Comparison of ENCODE assay signal across 11 cellular contexts in genomic region chr7:100642534-100642907, GRCh38. TPM values are rescaled to one million over a fixed set of nuclear protein-coding genes. Genes with fewer than 3 reads are reported as not detected.
DNase-seq lines count a peak whose midpoint lies in the region; ATAC-seq and TF ChIP-seq lines count a peak whose summit lies in the region.
"Had no signal": no experiment of that assay in that cellular context is flagged by ENCODE, and none has a peak within 500 bp of the region (broad histone marks: within the 10 kb centered on the region; RNA-seq: fewer than 3 reads in every experiment).

No MANE protein-coding gene starts in this region.

- no peak overlapping the region for H3K27ac ChIP-seq in IMR-90 (ENCODE audit: insufficient read depth, low read length)
- H3K27ac ChIP-seq in thyroid gland: no peak overlapping the region
- H3K27ac ChIP-seq: 22Rv1, neutrophil had no signal

- H2AK9ac ChIP-seq in IMR-90 (replicated peaks; ENCODE audit: low read depth, low read length, poor library complexity): no peak overlapping the region

- no peaks in the 10 kb centered on the region for H3K36me3 ChIP-seq in IMR-90 (ENCODE audit: control insufficient read depth, insufficient read depth, low read length)
- no peaks in the 10 kb centered on the region for H3K36me3 ChIP-seq in thyroid gland
- H3K36me3 ChIP-seq: neutrophil had no signal

- dilution Hi-C loops in IMR-90 (cut with HindIII; ENCODE audit: low sequenced_read_pairs, unreplicated experiment): no loop called here

- H3K4me1 ChIP-seq in IMR-90 (ENCODE audit: control insufficient read depth, insufficient read depth, low read length) (no peaks in the 10 kb centered on the region), thyroid gland (no peaks in the 10 kb centered on the region)

- peaks cover 4% of the 10 kb centered on the region for H3K27me3 Mint-ChIP-seq in activated T-cell treated with anti-CD3 and anti-CD28 coated beads, Interleukin-2, amount 50 U/mL, for 24 hours
- peaks cover 0 to 12% (median 0%) of the 10 kb centered on the region in 5 donors for H3K27me3 Mint-ChIP-seq in naive thymus-derived CD8-positive, alpha-beta T cell
- peaks cover 0 to 5% (median under 1%) of the 10 kb centered on the region in 3 donors for H3K27me3 Mint-ChIP-seq in immature natural killer cell (ENCODE audit: low read depth in 3 of 3)

- H3K4me3 Mint-ChIP-seq in activated T-cell treated with anti-CD3 and anti-CD28 coated beads, Interleukin-2, amount 50 U/mL, for 24 hours: no peak overlapping the region
- H3K4me3 Mint-ChIP-seq in naive thymus-derived CD8-positive, alpha-beta T cell: no peak overlapping the region
- no peak overlapping the region for H3K4me3 Mint-ChIP-seq in immature natural killer cell

- H3K9me3 ChIP-seq in IMR-90 (ENCODE audit: control insufficient read depth, insufficient read depth, low read length) (no peaks in the 10 kb centered on the region), thyroid gland (no peaks in the 10 kb centered on the region)
- H3K9me3 ChIP-seq: neutrophil had no signal

- H3K9me3 Mint-ChIP-seq in activated T-cell treated with anti-CD3 and anti-CD28 coated beads, Interleukin-2, amount 50 U/mL, for 24 hours: no peaks in the 10 kb centered on the region
- H3K9me3 Mint-ChIP-seq in naive thymus-derived CD8-positive, alpha-beta T cell: no peaks in the 10 kb centered on the region
- H3K9me3 Mint-ChIP-seq in immature natural killer cell: no peaks in the 10 kb centered on the region

- H3K4me1 Mint-ChIP-seq in activated T-cell treated with anti-CD3 and anti-CD28 coated beads, Interleukin-2, amount 50 U/mL, for 24 hours (ENCODE audit: low read depth): no peaks in the 10 kb centered on the region
- H3K4me1 Mint-ChIP-seq in naive thymus-derived CD8-positive, alpha-beta T cell: peaks cover 0 to 5% (median 0%) of the 10 kb centered on the region in 4 donors
- no peaks in the 10 kb centered on the region for H3K4me1 Mint-ChIP-seq in immature natural killer cell

- H2BK20ac ChIP-seq in IMR-90 (ENCODE audit: low read depth, low read length): no peak overlapping the region

- no peaks in the 10 kb centered on the region for H3K79me1 ChIP-seq in IMR-90 (ENCODE audit: low read depth in 1 of 2, low read length in 2 of 2)

- H4K20me1 ChIP-seq in IMR-90 (ENCODE audit: insufficient read depth, low read length): no peaks in the 10 kb centered on the region

- no peak overlapping the region for H3K4me3 ChIP-seq in IMR-90 (ENCODE audit: insufficient read depth, low read depth, low read length)
- no peak overlapping the region for H3K4me3 ChIP-seq in thyroid gland (replicated peaks in 1 of 3)

- peak; percentile 8 for DNase-seq in NCI-H1105 (lab: John Stamatoyannopoulos, UW)
- no peak for DNase-seq in NCI-H1105 treated with DMSO at 0.1 percent for 48 hours (lab: John Stamatoyannopoulos, UW)
- DNase-seq in IMR-90: no peak
- DNase-seq in activated T-cell treated with anti-CD3 and anti-CD28 coated beads, Interleukin-2, amount 50 U/mL, for 24 hours: peak; percentile 46
- no peak for DNase-seq in naive thymus-derived CD8-positive, alpha-beta T cell
- DNase-seq in thyroid gland: no peak
- no peak for DNase-seq in NCI-H510A treated with DMSO at 0.1 percent for 48 hours (lab: John Stamatoyannopoulos, UW)
- DNase-seq in immature natural killer cell: no peak

- no peak overlapping the region for H3K4ac ChIP-seq in IMR-90 (ENCODE audit: low read depth, low read length)

- ATAC-seq in IMR-90 (ENCODE audit: low read depth): no peak
- peak; percentile 30 to 61 for ATAC-seq in naive thymus-derived CD8-positive, alpha-beta T cell

- POLR2A ChIA-PET in IMR-90 (lab: Charles Lee; ENCODE audit: unreplicated experiment): no interaction called here
- POLR2A ChIA-PET in naive thymus-derived CD8-positive, alpha-beta T cell (lab: Charles Lee): no interaction called here

- no TSS peak for BruUV-seq in IMR-90 (replicated peaks; lab: Mats Ljungman, UMichigan)

- no peak overlapping the region for H2BK15ac ChIP-seq in IMR-90 (ENCODE audit: low read depth, low read length)

- H3K27me3 ChIP-seq in IMR-90 (ENCODE audit: control insufficient read depth, insufficient read depth, low read length) (peaks cover 29% of the 10 kb centered on the region), thyroid gland (no peaks in the 10 kb centered on the region)

- no peak overlapping the region for H3K9ac ChIP-seq in IMR-90 (ENCODE audit: low read depth, low read length)

- TF ChIP-seq RAD21 in IMR-90 (IDR thresholded peaks at IDR 0.05; ENCODE audit: low read length): no peak

- H3K56ac ChIP-seq in IMR-90 (ENCODE audit: extremely low read depth, insufficient read depth, low read length): no peak overlapping the region

- CTCF ChIA-PET in IMR-90 (lab: Yijun Ruan, JAX): no interaction called here

- H4K5ac ChIP-seq in IMR-90 (ENCODE audit: low read depth, low read length): no peak overlapping the region

- no peak overlapping the region for H2BK120ac ChIP-seq in IMR-90 (ENCODE audit: low read depth, low read length)

- intact Hi-C loops in IMR-90 (cut with micrococcal nuclease) (no loop called here), thyroid gland (cut with DNase I) (no loop called here)

- H2AK5ac ChIP-seq in IMR-90 (ENCODE audit: low read depth, low read length): no peak overlapping the region

- H2AFZ ChIP-seq in IMR-90 (replicated peaks; ENCODE audit: low read length, poor library complexity): peak overlapping the region; percentile 33

- WGBS in IMR-90 (ENCODE audit: extremely low coverage in 2 of 2, insufficient read length in 1 of 2), 2 experiments: 66% methylated on average over 6 of the region's 11 CpGs; no CpG with 5 or more reads in 1 of the 2 experiments
- whole genome bisulfite sequencing in thyroid gland, 2 donors: 39 to 58% methylated on average over 8 to 11 of the region's 11 CpGs

- TF ChIP-seq POLR2A in IMR-90 (IDR thresholded peaks at IDR 0.05; ENCODE audit: low read depth, low read length) (no peak), thyroid gland (IDR thresholded peaks at IDR 0.05) (no peak)

- TF ChIP-seq CTCF in IMR-90 (conservative IDR thresholded peaks at IDR 0.05; ENCODE audit: low read depth, low read length) (no peak), thyroid gland (IDR thresholded peaks at IDR 0.05) (no peak)

- H3K36me3 Mint-ChIP-seq in activated T-cell treated with anti-CD3 and anti-CD28 coated beads, Interleukin-2, amount 50 U/mL, for 24 hours (ENCODE audit: low read depth): no peaks in the 10 kb centered on the region
- H3K36me3 Mint-ChIP-seq in naive thymus-derived CD8-positive, alpha-beta T cell: no peaks in the 10 kb centered on the region
- H3K36me3 Mint-ChIP-seq in immature natural killer cell: no peaks in the 10 kb centered on the region

- no peak overlapping the region for H4K91ac ChIP-seq in IMR-90 (ENCODE audit: insufficient read depth, low read depth, low read length)

- no peak overlapping the region for H4K8ac ChIP-seq in IMR-90 (ENCODE audit: low read depth in 2 of 2, low read length in 2 of 2)

- H3K4me2 ChIP-seq in IMR-90 (ENCODE audit: low read depth, low read length): no peak overlapping the region

- in situ Hi-C loops in IMR-90 (cut with MboI; ENCODE audit: low sequenced_read_pairs): no loop called here

- H3K23ac ChIP-seq in IMR-90 (ENCODE audit: low read depth, low read length): no peak overlapping the region

- no peak overlapping the region for H3K18ac ChIP-seq in IMR-90 (ENCODE audit: low read depth, low read length)

- no peak overlapping the region for H2BK5ac ChIP-seq in IMR-90 (ENCODE audit: low read depth, low read length, poor library complexity, severe bottlenecking)

- H3K27ac Mint-ChIP-seq in activated T-cell treated with anti-CD3 and anti-CD28 coated beads, Interleukin-2, amount 50 U/mL, for 24 hours: no peak overlapping the region
- H3K27ac Mint-ChIP-seq in naive thymus-derived CD8-positive, alpha-beta T cell: no peak overlapping the region
- H3K27ac Mint-ChIP-seq in immature natural killer cell: no peak overlapping the region

- no peaks in the 10 kb centered on the region for H3K9me1 ChIP-seq in IMR-90 (ENCODE audit: insufficient read depth, low read length)

- H3K14ac ChIP-seq in IMR-90 (replicated peaks; ENCODE audit: low read depth, low read length): no peak overlapping the region

RNA-seq across cellular contexts. Expression of gene TFR2, which starts 1.2 kb away (rescaled TPM):
- under 0.01 and 0.18 TPM in 2 replicates for total RNA-seq in IMR-90 (2012; rRNA removed)
- 0.24 and 0.50 TPM in 2 replicates for polyA plus RNA-seq in IMR-90 (2012; rRNA removed)
- 0.63 and 1.2 TPM in 2 replicates for polyA plus RNA-seq in IMR-90 (2012; cell fraction: cytosol; rRNA removed)
- 1.1 and 2.4 TPM in 2 replicates for polyA plus RNA-seq in IMR-90 (2012; cell fraction: nucleus; rRNA removed; ENCODE audit: low replicate concordance)
- total RNA-seq in naive thymus-derived CD8-positive, alpha-beta T cell: 1 to 10 TPM; 2.6 to 5.9 TPM
- polyA plus RNA-seq in naive thymus-derived CD8-positive, alpha-beta T cell: 1 to 10 TPM in 1 of 3 donors, under 1 TPM in 2; 0.51 to 1.3 (median 0.79) TPM
- total RNA-seq in thyroid gland: under 1 TPM in 2 of 4 donors, not detected in 2; 0.22 to 0.27 TPM
- 1 to 10 TPM in 2 of 3 donors, under 1 TPM in 1; 0.85 to 1.8 (median 1.1) TPM for polyA plus RNA-seq in immature natural killer cell

RNA-seq across cellular contexts. Expression of gene ACTL6B, which starts 13.7 kb away (rescaled TPM):
- total RNA-seq in IMR-90 (2012; rRNA removed) (not detected in 2 replicates), thyroid gland (under 1 TPM in 1 of 4 donors, not detected in 3; 0.93 TPM)
- polyA plus RNA-seq in IMR-90 (2012; rRNA removed) (not detected in 2 replicates), immature natural killer cell (not detected)
- not detected in 2 replicates for polyA plus RNA-seq in IMR-90 (2012; cell fraction: cytosol; rRNA removed)
- polyA plus RNA-seq in IMR-90 (2012; cell fraction: nucleus; rRNA removed; ENCODE audit: low replicate concordance): not detected in 2 replicates
- not detected for total RNA-seq in naive thymus-derived CD8-positive, alpha-beta T cell
- polyA plus RNA-seq in naive thymus-derived CD8-positive, alpha-beta T cell: not detected
- total RNA-seq: activated CD8-positive, alpha-beta memory T cell treated with anti-CD3 and anti-CD28 coated beads for 36 hours had no signal

RNA-seq across cellular contexts. Expression of gene MOSPD3, which starts 30.2 kb away (rescaled TPM):
- total RNA-seq in IMR-90 (2012; rRNA removed): 2.2 and 2.3 TPM in 2 replicates
- polyA plus RNA-seq in IMR-90 (2012; rRNA removed): 23.2 and 30.0 TPM in 2 replicates
- 16.0 and 40.1 TPM in 2 replicates for polyA plus RNA-seq in IMR-90 (2012; cell fraction: cytosol; rRNA removed)
- 23.7 and 42.5 TPM in 2 replicates for polyA plus RNA-seq in IMR-90 (2012; cell fraction: nucleus; rRNA removed; ENCODE audit: low replicate concordance)
- 10 to 100 TPM; 13.0 to 16.4 TPM for total RNA-seq in naive thymus-derived CD8-positive, alpha-beta T cell
- polyA plus RNA-seq in naive thymus-derived CD8-positive, alpha-beta T cell: 10 to 100 TPM; 16.0 to 21.0 (median 20.0) TPM
- total RNA-seq in thyroid gland: 10 to 100 TPM in 3 of 4 donors, 1 to 10 TPM in 1; 9.1 to 22.7 (median 12.3) TPM
- 10 to 100 TPM; 23.2 to 29.3 (median 27.0) TPM for polyA plus RNA-seq in immature natural killer cell

RNA-seq across cellular contexts. Expression of gene GNB2, which starts 31.0 kb away (rescaled TPM):
- total RNA-seq in IMR-90 (2012; rRNA removed): 62.0 and 67.5 TPM in 2 replicates
- 245 and 279 TPM in 2 replicates for polyA plus RNA-seq in IMR-90 (2012; rRNA removed)
- polyA plus RNA-seq in IMR-90 (2012; cell fraction: cytosol; rRNA removed): 186 and 472 TPM in 2 replicates
- polyA plus RNA-seq in IMR-90 (2012; cell fraction: nucleus; rRNA removed; ENCODE audit: low replicate concordance): 166 and 348 TPM in 2 replicates
- total RNA-seq in naive thymus-derived CD8-positive, alpha-beta T cell: 100 to 1,000 TPM; 117 to 118 TPM
- polyA plus RNA-seq in naive thymus-derived CD8-positive, alpha-beta T cell: 10 to 100 TPM; 34.8 to 42.4 (median 42.1) TPM
- 100 to 1,000 TPM; 168 to 221 (median 186) TPM for total RNA-seq in thyroid gland
- polyA plus RNA-seq in immature natural killer cell: 10 to 100 TPM; 61.4 to 71.8 (median 64.8) TPM

RNA-seq across cellular contexts. Expression of gene PCOLCE, which starts 40.4 kb away (rescaled TPM):
- 22.6 and 25.6 TPM in 2 replicates for total RNA-seq in IMR-90 (2012; rRNA removed)
- 364 and 385 TPM in 2 replicates for polyA plus RNA-seq in IMR-90 (2012; rRNA removed)
- 283 and 394 TPM in 2 replicates for polyA plus RNA-seq in IMR-90 (2012; cell fraction: cytosol; rRNA removed)
- 615 and 1,429 TPM in 2 replicates for polyA plus RNA-seq in IMR-90 (2012; cell fraction: nucleus; rRNA removed; ENCODE audit: low replicate concordance)
- 10 to 100 TPM in 1 of 2 experiments, 1 to 10 TPM in 1; 8.3 to 12.5 TPM for total RNA-seq in naive thymus-derived CD8-positive, alpha-beta T cell
- 1 to 10 TPM in 1 of 3 donors, under 1 TPM in 2; 0.25 to 1.3 (median 0.64) TPM for polyA plus RNA-seq in naive thymus-derived CD8-positive, alpha-beta T cell
- total RNA-seq in thyroid gland: 10 to 100 TPM; 12.9 to 36.3 (median 22.1) TPM
- 1 to 10 TPM; 2.0 to 4.9 (median 4.7) TPM for polyA plus RNA-seq in immature natural killer cell

Comparison
In these comparisons a context has a peak if more than half of its experiments do, and no peak if none do; other contexts are left out.
1. DNase-seq: peak in NCI-H1105 (single experiment) and activated T-cell treated with anti-CD3 and anti-CD28 coated beads, Interleukin-2, amount 50 U/mL, for 24 hours (single experiment); none in NCI-H1105 treated with DMSO at 0.1 percent for 48 hours (single experiment), IMR-90 (single experiment), naive thymus-derived CD8-positive, alpha-beta T cell (0 of 10), thyroid gland (0 of 2), NCI-H510A treated with DMSO at 0.1 percent for 48 hours (single experiment) and immature natural killer cell (0 of 3).